ENCODE assay signal across 19 cellular contexts in genomic region chr4:75015627-75016026, GRCh38.
DNase-seq lines count a peak whose midpoint lies in the region; ATAC-seq and TF ChIP-seq lines count a peak whose summit lies in the region.
"Had no signal": no experiment of that assay in that cellular context is flagged by ENCODE, and none has a peak within 500 bp of the region (broad histone marks: within the 10 kb centered on the region; RNA-seq: fewer than 3 reads in every experiment).

No MANE protein-coding gene starts in this region.

- intact Hi-C loops in MCF 10A (cut with micrococcal nuclease) (no loop called here), breast epithelium (cut with DNase I; ENCODE audit: low total_unique reads) (no loop called here), left colon (cut with DNase I, micrococcal nuclease) (no loop called here), prostate gland (cut with DNase I) (no loop called here), right lobe of liver (cut with DNase I) (no loop called here)

- ATAC-seq in left colon = peak; percentile 74
- ATAC-seq in right lobe of liver = no peak
- ATAC-seq: CD8-positive, alpha-beta T cell had no signal

- BruUV-seq in MCF 10A (replicated peaks; lab: Mats Ljungman, UMichigan) = no TSS peak

- no peaks in the 10 kb centered on the region for H3K9me3 Mint-ChIP-seq in MCF 10A (ENCODE audit: unreplicated experiment)
- H3K9me3 Mint-ChIP-seq: CD8-positive, alpha-beta T cell had no signal

- DNase-seq in MCF 10A (ENCODE audit: unreplicated experiment) (peak; percentile 16), breast epithelium (ENCODE audit: low spot score in 2 of 2) (no peak), left colon (no peak), prostate gland (ENCODE audit: low spot score) (peak; percentile 31), right lobe of liver (no peak), NOMO-1 treated with dmso at 0.1 percent for 144 hours (lab: John Stamatoyannopoulos, UW; ENCODE audit: unreplicated experiment) (no peak), foreskin melanocyte (no peak), NCI-H226 (no peak)
- DNase-seq: 8988T; BE2C; CD8-positive, alpha-beta T cell; GF-D8; H9; NCI-H1105; NCI-H1694; NCI-H69; NK-92 treated with Interleukin-12 subunit alpha and Interleukin-12 subunit beta, amount 100 ng/mL, for 24 hours; OCI-M1; RPMI8226 had no signal

- H3K36me3 Mint-ChIP-seq in MCF 10A (ENCODE audit: insufficient read depth, unreplicated experiment) = no peaks in the 10 kb centered on the region
- H3K36me3 Mint-ChIP-seq: CD8-positive, alpha-beta T cell had no signal

- no peak overlapping the region for H3K4me3 Mint-ChIP-seq in MCF 10A (ENCODE audit: unreplicated experiment)
- H3K4me3 Mint-ChIP-seq: CD8-positive, alpha-beta T cell; H9 had no signal

- POLR2A ChIA-PET in MCF 10A (lab: Yijun Ruan, JAX) = interaction anchor here (0.8 to 1.1 kb wide), 2 partner anchors 11 to 13 kb away, joined by 3 to 4 read pairs; no protein-coding TSS in a partner anchor

- H3K27me3 ChIP-seq in breast epithelium = no peaks in the 10 kb centered on the region
- H3K27me3 ChIP-seq in prostate gland (replicated peaks; ENCODE audit: insufficient read depth) = no peaks in the 10 kb centered on the region
- no peaks in the 10 kb centered on the region for H3K27me3 ChIP-seq in right lobe of liver
- H3K27me3 ChIP-seq: BE2C had no signal

- no peaks in the 10 kb centered on the region for H3K9me3 ChIP-seq in breast epithelium
- H3K9me3 ChIP-seq in prostate gland = no peaks in the 10 kb centered on the region
- no peaks in the 10 kb centered on the region for H3K9me3 ChIP-seq in right lobe of liver
- H3K9me3 ChIP-seq: BE2C had no signal

- H3K4me1 Mint-ChIP-seq in MCF 10A (ENCODE audit: insufficient read depth, unreplicated experiment) = no peaks in the 10 kb centered on the region
- H3K4me1 Mint-ChIP-seq: H9 had no signal

- no peaks in the 10 kb centered on the region for H3K27me3 Mint-ChIP-seq in MCF 10A (ENCODE audit: insufficient read depth, unreplicated experiment)

- no peak for TF ChIP-seq POLR2A in breast epithelium (IDR thresholded peaks at IDR 0.05)
- TF ChIP-seq POLR2A in prostate gland (IDR thresholded peaks at IDR 0.05) = no peak
- no peak for TF ChIP-seq POLR2A in right lobe of liver (IDR thresholded peaks at IDR 0.05)

- 67% methylated on average over 2 of the region's 2 CpGs for WGBS in prostate gland
- 95% methylated on average over 2 of the region's 2 CpGs for WGBS in right lobe of liver (ENCODE audit: insufficient coverage, low coverage, low lambda C conversion rate, missing lambda C conversion rate)

- TF ChIP-seq CTCF in MCF 10A (IDR thresholded peaks at IDR 0.05; ENCODE audit: unreplicated experiment) (no peak), breast epithelium (IDR thresholded peaks at IDR 0.05) (no peak), prostate gland (IDR thresholded peaks at IDR 0.05) (no peak), right lobe of liver (IDR thresholded peaks at IDR 0.05) (no peak)

- H3K4me3 ChIP-seq in breast epithelium (no peak overlapping the region), prostate gland (no peak overlapping the region), right lobe of liver (no peak overlapping the region)

- H3K27ac ChIP-seq in breast epithelium = no peak overlapping the region
- no peak overlapping the region for H3K27ac ChIP-seq in prostate gland
- no peak overlapping the region for H3K27ac ChIP-seq in right lobe of liver

- H3K4me1 ChIP-seq in breast epithelium = no peaks in the 10 kb centered on the region
- no peaks in the 10 kb centered on the region for H3K4me1 ChIP-seq in prostate gland (replicated peaks)
- H3K4me1 ChIP-seq in right lobe of liver = no peaks in the 10 kb centered on the region
- H3K4me1 ChIP-seq: BE2C had no signal

- CTCF ChIA-PET in MCF 10A (lab: Yijun Ruan, JAX) = no interaction called here

- H3K27ac Mint-ChIP-seq in MCF 10A (ENCODE audit: low read depth, unreplicated experiment) = no peak overlapping the region
- H3K27ac Mint-ChIP-seq: CD8-positive, alpha-beta T cell; H9 had no signal

- H3K36me3 ChIP-seq in breast epithelium (no peaks in the 10 kb centered on the region), prostate gland (no peaks in the 10 kb centered on the region), right lobe of liver (no peaks in the 10 kb centered on the region)
- H3K36me3 ChIP-seq: BE2C had no signal

Comparison
In these comparisons a context has a peak if more than half of its experiments do, and no peak if none do; other contexts are left out.
1. DNase-seq: peak in MCF 10A (single experiment) and prostate gland (single experiment); none in breast epithelium (0 of 2), left colon (0 of 2), right lobe of liver (0 of 3), NOMO-1 treated with dmso at 0.1 percent for 144 hours (single experiment), foreskin melanocyte (single experiment) and NCI-H226 (single experiment).